ENCODE assay signal across 21 cellular contexts in genomic region chr6:135410856-135411255, GRCh38.
DNase-seq lines count a peak whose midpoint lies in the region; ATAC-seq, FAIRE-seq and TF ChIP-seq lines count a peak whose summit lies in the region.
"Had no signal": no experiment of that assay in that cellular context is flagged by ENCODE, and none has a peak within 500 bp of the region (broad histone marks: within the 10 kb centered on the region; RNA-seq: fewer than 3 reads in every experiment).

No MANE protein-coding gene starts in this region.

- 0 out of 2 replicates have a peak overlapping the region, but pooled peaks have one; percentile 4 for H3K27ac ChIP-seq in DND-41 (ENCODE audit: low read length)
- H3K27ac ChIP-seq in K562 (ENCODE audit: extremely low read depth, low read depth, low read length) = no peak overlapping the region
- H3K27ac ChIP-seq in trophoblast cell (ENCODE audit: low read depth, low read length) = no peak overlapping the region
- H3K27ac ChIP-seq: 22Rv1; A549; BLaER1 treated with 17β-estradiol and CSF1 and Interleukin-3, amounts not matched to agents 10 nM and 100 nM; C4-2B had no signal

- H3K9me3 ChIP-seq in DND-41 (ENCODE audit: insufficient read depth, low read length, severe bottlenecking) (no peaks in the 10 kb centered on the region), K562 (replicated peaks; ENCODE audit: control insufficient read depth, insufficient read depth, low read depth, low read length) (no peaks in the 10 kb centered on the region), trophoblast cell (ENCODE audit: insufficient read depth, low read depth, low read length) (no peaks in the 10 kb centered on the region)
- H3K9me3 ChIP-seq: A549, Caco-2 had no signal

- H4K91ac ChIP-seq in trophoblast cell (ENCODE audit: low read depth, low read length) = no peak overlapping the region

- H3K4me1 ChIP-seq in DND-41 (ENCODE audit: insufficient read depth, low read length) (peaks cover 5% of the 10 kb centered on the region; the same call in 1 of the 2 replicates), K562 (replicated peaks in 1 of 2; ENCODE audit: control insufficient read depth in 2 of 2, insufficient read depth in 2 of 2, low read length in 2 of 2) (peaks cover 0 to 7% of the 10 kb centered on the region in 2 experiments; a peak in 3 of 5 replicates), trophoblast cell (ENCODE audit: control insufficient read depth in 1 of 2, insufficient read depth in 2 of 2, low read length in 2 of 2) (no peaks in the 10 kb centered on the region)
- H3K4me1 ChIP-seq: Caco-2 had no signal

- no peak overlapping the region for H2AK5ac ChIP-seq in trophoblast cell (ENCODE audit: low read length)

- H4K12ac ChIP-seq in trophoblast cell (ENCODE audit: low read depth, low read length) = no peak overlapping the region

- POLR2A ChIA-PET in K562 (lab: Yijun Ruan, JAX) = interaction anchor here (1.1 kb wide), 1 partner anchor 8 kb away, joined by 4 read pairs; no protein-coding TSS in a partner anchor

- H3K9me1 ChIP-seq in K562 (ENCODE audit: control insufficient read depth, insufficient read depth, low read length) = no peaks in the 10 kb centered on the region

- no peak overlapping the region for H3K9ac ChIP-seq in DND-41 (ENCODE audit: low read depth, low read length)
- peak overlapping the region in 1 of 2 experiments; percentile 18; a peak in 1 of 4 replicates for H3K9ac ChIP-seq in K562 (ENCODE audit: insufficient read depth in 1 of 2, low read depth in 2 of 2, low read length in 2 of 2)
- peak overlapping the region; percentile 70 for H3K9ac ChIP-seq in trophoblast cell (ENCODE audit: low read length)
- H3K9ac ChIP-seq: BLaER1 treated with 17β-estradiol and CSF1 and Interleukin-3, amounts not matched to agents 10 nM and 100 nM had no signal

- H3K79me1 ChIP-seq in trophoblast cell (ENCODE audit: low read length) = no peaks in the 10 kb centered on the region

- no peak for TF ChIP-seq RAD21 in K562 (CRISPR knock-in tag; conservative IDR thresholded peaks at IDR 0.05 in 1 of 2, IDR thresholded peaks at IDR 0.05 in 1 of 2)

- 55% methylated on average over 2 of the region's 2 CpGs for WGBS in K562 (ENCODE audit: insufficient coverage, low coverage, missing lambda C conversion rate)
- no CpG with 5 or more reads among the region's 2 CpGs for WGBS in trophoblast cell (ENCODE audit: extremely low coverage, insufficient coverage, insufficient read length)

- H3K4me3 ChIP-seq in DND-41 (ENCODE audit: low read depth in 1 of 2, low read length in 2 of 2) (no peak overlapping the region), K562 (no peak overlapping the region), trophoblast cell (ENCODE audit: low read depth, low read length) (no peak overlapping the region)
- H3K4me3 ChIP-seq: A549; BLaER1 treated with 17β-estradiol and CSF1 and Interleukin-3, amounts not matched to agents 10 nM and 100 nM had no signal

- CTCF ChIA-PET in K562 (lab: Yijun Ruan, JAX; ENCODE audit: low intra/inter-chr PET ratio) = no interaction called here

- no peak overlapping the region for H4K8ac ChIP-seq in trophoblast cell (ENCODE audit: low read depth, low read length)

- H3K18ac ChIP-seq in trophoblast cell (ENCODE audit: low read length) = no peak overlapping the region

- no peak for FAIRE-seq in K562 (lab: Jason Lieb, UNC)
- FAIRE-seq: A549, D721Med, G401.6 had no signal

- DNase-seq in DND-41 (no peak), K562 (ENCODE audit: extremely low read depth in 1 of 4, low spot score in 3 of 4) (peak in 1 of 4 experiments; percentile 29), iPS-NIHi7 (ENCODE audit: extremely low spot score) (peak; percentile 8), trophoblast cell (no peak), NCI-H2107 (lab: John Stamatoyannopoulos, UW) (no peak), NCI-H446 (lab: John Stamatoyannopoulos, UW) (no peak), DMS 273 (lab: John Stamatoyannopoulos, UW; ENCODE audit: unreplicated experiment) (no peak)
- DNase-seq: Calu3; CD4-positive, alpha-beta T cell; CD8-positive, alpha-beta T cell; DMS 273 treated with DMSO at 0.1 percent for 48 hours; DMS153; DMS79; GF-D8 had no signal

- H3K4me2 ChIP-seq in DND-41 (ENCODE audit: insufficient read depth, low read length) (no peak overlapping the region), K562 (ENCODE audit: insufficient read depth, low read length) (no peak overlapping the region), trophoblast cell (ENCODE audit: low read length) (no peak overlapping the region)
- H3K4me2 ChIP-seq: A549; BLaER1 treated with 17β-estradiol and CSF1 and Interleukin-3, amounts not matched to agents 10 nM and 100 nM had no signal

- H3K14ac ChIP-seq in trophoblast cell (ENCODE audit: low read length) = no peak overlapping the region

- no peaks in the 10 kb centered on the region for H4K20me1 ChIP-seq in DND-41 (ENCODE audit: insufficient read depth, low read length)
- no peaks in the 10 kb centered on the region for H4K20me1 ChIP-seq in K562 (replicated peaks; ENCODE audit: control insufficient read depth, insufficient read depth, low read length)
- H4K20me1 ChIP-seq: BLaER1 treated with 17β-estradiol and CSF1 and Interleukin-3, amounts not matched to agents 10 nM and 100 nM had no signal

- no TSS peak for BruUV-seq in K562 (replicated peaks; lab: Mats Ljungman, UMichigan)

- no peak overlapping the region for H2BK12ac ChIP-seq in trophoblast cell (ENCODE audit: low read length)

- TF ChIP-seq EP300 in K562 (IDR thresholded peaks at IDR 0.05; ENCODE audit: low read length) = no peak

- H3K79me2 ChIP-seq in DND-41 (ENCODE audit: insufficient read depth, low read length) (no peaks in the 10 kb centered on the region), K562 (ENCODE audit: control insufficient read depth, insufficient read depth, low read length) (no peaks in the 10 kb centered on the region), trophoblast cell (ENCODE audit: control insufficient read depth, insufficient read depth, low read length, poor library complexity) (no peaks in the 10 kb centered on the region)

- H2BK5ac ChIP-seq in trophoblast cell (ENCODE audit: low read depth, low read length, poor library complexity) = no peak overlapping the region

- H2BK120ac ChIP-seq in trophoblast cell (ENCODE audit: insufficient read depth, low read length, poor library complexity) = no peak overlapping the region

- ATAC-seq in DND-41 (ENCODE audit: insufficient read depth, low read depth) (no peak), K562 (peak; percentile 72)
- ATAC-seq: A549; CD8-positive, alpha-beta T cell had no signal

- H3K23ac ChIP-seq in trophoblast cell (ENCODE audit: low read length) = no peak overlapping the region

- H2AFZ ChIP-seq in DND-41 (ENCODE audit: low read depth, low read length) (no peak overlapping the region), K562 (ENCODE audit: low read depth, low read length) (no peak overlapping the region), trophoblast cell (ENCODE audit: insufficient read depth, low read length, poor library complexity) (no peak overlapping the region)

- intact Hi-C loops in K562 (cut with micrococcal nuclease) = loop anchor here (1.0 kb wide), 1 partner anchor 88 kb away; no protein-coding TSS in a partner anchor

- no peak overlapping the region for H3K4ac ChIP-seq in trophoblast cell (ENCODE audit: low read depth, low read length)

- H3K36me3 ChIP-seq in DND-41 (ENCODE audit: insufficient read depth, low read length) (peaks cover 4% of the 10 kb centered on the region; the same call in 1 of the 2 replicates), K562 (ENCODE audit: control insufficient read depth, insufficient read depth, low read length) (peaks cover 32% of the 10 kb centered on the region), trophoblast cell (ENCODE audit: control insufficient read depth in 1 of 2, insufficient read depth in 2 of 2, low read length in 2 of 2) (no peaks in the 10 kb centered on the region)

- in situ Hi-C loops in K562 (cut with MboI) = no loop called here

- H3K27me3 ChIP-seq in DND-41 (ENCODE audit: insufficient read depth, low read length, poor library complexity) (no peaks in the 10 kb centered on the region), K562 (ENCODE audit: control insufficient read depth in 2 of 2, insufficient read depth in 2 of 2, low read length in 2 of 2) (no peaks in the 10 kb centered on the region), trophoblast cell (ENCODE audit: insufficient read depth, low read length) (no peaks in the 10 kb centered on the region)
- H3K27me3 ChIP-seq: BLaER1 treated with 17β-estradiol and CSF1 and Interleukin-3, amounts not matched to agents 10 nM and 100 nM had no signal

- TF ChIP-seq POLR2A in K562 (conservative IDR thresholded peaks at IDR 0.05) = no peak

- TF ChIP-seq CTCF in DND-41 (IDR thresholded peaks at IDR 0.05; ENCODE audit: borderline replicate concordance, extremely low read depth, low read length, poor library complexity, severe bottlenecking) = no peak
- TF ChIP-seq CTCF in K562 (IDR thresholded peaks at IDR 0.05 in 2 of 3, conservative IDR thresholded peaks at IDR 0.05 in 1 of 3; ENCODE audit: insufficient read depth in 2 of 3, low read depth in 1 of 3, low read length in 3 of 3) = no peak

TF ChIP-seq in K562, 482 proteins besides CTCF, POLR2A, EP300 and RAD21 (continues in another document):
- TF ChIP-seq, protein P1, sequence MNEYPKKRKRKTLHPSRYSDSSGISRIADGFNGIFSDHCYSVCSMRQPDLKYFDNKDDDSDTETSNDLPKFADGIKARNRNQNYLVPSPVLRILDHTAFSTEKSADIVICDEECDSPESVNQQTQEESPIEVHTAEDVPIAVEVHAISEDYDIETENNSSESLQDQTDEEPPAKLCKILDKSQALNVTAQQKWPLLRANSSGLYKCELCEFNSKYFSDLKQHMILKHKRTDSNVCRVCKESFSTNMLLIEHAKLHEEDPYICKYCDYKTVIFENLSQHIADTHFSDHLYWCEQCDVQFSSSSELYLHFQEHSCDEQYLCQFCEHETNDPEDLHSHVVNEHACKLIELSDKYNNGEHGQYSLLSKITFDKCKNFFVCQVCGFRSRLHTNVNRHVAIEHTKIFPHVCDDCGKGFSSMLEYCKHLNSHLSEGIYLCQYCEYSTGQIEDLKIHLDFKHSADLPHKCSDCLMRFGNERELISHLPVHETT (CRISPR knock-in tag; conservative IDR thresholded peaks at IDR 0.05 in 1 of 2, IDR thresholded peaks at IDR 0.05 in 1 of 2) = no peak
- TF ChIP-seq PPARD (CRISPR knock-in tag; IDR thresholded peaks at IDR 0.05) (no peak), GABPB2 (CRISPR knock-in tag; conservative IDR thresholded peaks at IDR 0.05) (no peak), RCOR1 (IDR thresholded peaks at IDR 0.05; ENCODE audit: borderline replicate concordance in 1 of 2, low read depth in 2 of 2, low read length in 2 of 2) (0 out of 4 replicates have a peak, but pooled peaks of 1 of the 2 experiments have one; percentile 11), U2AF2 (optimal IDR thresholded peaks at IDR 0.05; ENCODE audit: low read depth, low read length) (no peak), JUND (IDR thresholded peaks at IDR 0.05; ENCODE audit: borderline replicate concordance, low read depth, low read length) (no peak), JUND (tag; IDR thresholded peaks at IDR 0.05; ENCODE audit: borderline replicate concordance, low read depth, low read length) (no peak), HNRNPLL (IDR thresholded peaks at IDR 0.05; ENCODE audit: low read depth, low read length, poor library complexity, severe bottlenecking) (no peak), HCFC1 (IDR thresholded peaks at IDR 0.05; ENCODE audit: low read depth, low read length) (no peak), ARID1B (IDR thresholded peaks at IDR 0.05) (0 out of 2 replicates have a peak, but pooled peaks have one; percentile 10)
